In the genomic region with DNA sequence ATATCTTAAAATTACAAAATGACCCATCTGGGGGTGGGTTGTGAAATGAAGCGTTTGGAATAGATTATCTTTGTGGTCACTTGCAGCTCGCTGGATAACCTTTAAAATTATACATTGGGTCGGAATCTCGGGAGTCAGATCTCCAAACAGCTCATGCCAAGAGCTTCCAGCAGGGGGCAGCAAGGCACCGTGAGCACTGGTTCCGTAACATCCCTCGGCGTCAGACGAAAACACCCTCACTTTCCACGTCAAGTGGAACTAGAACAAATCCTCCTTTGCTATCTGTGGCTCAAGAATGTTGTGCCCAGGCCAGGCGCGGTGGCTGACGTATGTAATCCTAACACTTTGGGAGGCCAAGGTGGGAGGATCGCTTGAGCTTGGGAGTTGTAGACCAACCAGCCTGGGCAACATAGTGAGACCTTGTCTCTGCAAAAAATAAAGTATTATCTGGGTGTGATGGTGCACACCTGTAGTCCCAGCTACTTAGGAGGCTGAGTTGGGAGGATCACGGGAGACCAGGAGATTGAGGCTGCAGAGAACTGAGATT, we compare ENCODE assay signal across 8 cellular contexts. TPM values are rescaled to one million over a fixed set of nuclear protein-coding genes. Genes with fewer than 3 reads are reported as not detected.
DNase-seq lines count a peak whose midpoint lies in the region; ATAC-seq, FAIRE-seq and TF ChIP-seq lines count a peak whose summit lies in the region.

No MANE protein-coding gene starts in this region.

- H3K4me3 Mint-ChIP-seq in T-cell: peak overlapping the region; percentile 34 to 53 (median 49)
- H3K4me3 Mint-ChIP-seq in activated naive CD8-positive, alpha-beta T cell treated with anti-CD3 and anti-CD28 coated beads, Interleukin-2, amount 50 U/mL, for 24 hours: no peak overlapping the region

- H3K27ac ChIP-seq in heart left ventricle: peak overlapping the region in 9 of 12 donors; percentile 12 to 73 (median 51)
- peak overlapping the region; percentile 64 for H3K27ac ChIP-seq in vagina

- H3K36me3 ChIP-seq in heart left ventricle (peaks cover 2 to 43% (median 35%) of the 10 kb centered on the region in 9 donors), vagina (peaks cover 0 to 38% of the 10 kb centered on the region in 2 donors)

- no peaks in the 10 kb centered on the region for H3K9me3 Mint-ChIP-seq in T-cell
- H3K9me3 Mint-ChIP-seq in activated naive CD8-positive, alpha-beta T cell treated with anti-CD3 and anti-CD28 coated beads, Interleukin-2, amount 50 U/mL, for 24 hours: no peaks in the 10 kb centered on the region

- POLR2A ChIA-PET in T-cell (lab: Charles Lee): interaction anchor here in 1 of 2 donors (0.5 kb wide), 1 partner anchor 834 kb away, joined by 3 read pairs; a partner anchor contains a TSS

- WGBS in heart left ventricle, 4 donors: 8 to 14% (median 12%) methylated on average over 10 to 15 of the region's 15 CpGs

- FAIRE-seq in GM18507 (lab: Jason Lieb, UNC): peak; percentile 86

- ATAC-seq in T-cell (replicated peaks in 1 of 4): peak; percentile 75 to 85 (median 82)
- peak; percentile 35 for ATAC-seq in activated naive CD8-positive, alpha-beta T cell treated with anti-CD3 and anti-CD28 coated beads, Interleukin-2, amount 50 U/mL, for 24 hours
- peak; percentile 90 to 93 (median 92) for ATAC-seq in heart left ventricle

- peak; percentile 95 to 98 (median 97) for TF ChIP-seq CTCF in heart left ventricle (IDR thresholded peaks at IDR 0.05)
- peak; percentile 88 to 99 (median 93) for TF ChIP-seq CTCF in vagina (IDR thresholded peaks at IDR 0.05)

- H3K36me3 Mint-ChIP-seq in T-cell: no peaks in the 10 kb centered on the region
- H3K36me3 Mint-ChIP-seq in activated naive CD8-positive, alpha-beta T cell treated with anti-CD3 and anti-CD28 coated beads, Interleukin-2, amount 50 U/mL, for 24 hours (ENCODE audit: low read depth): no peaks in the 10 kb centered on the region

- H3K27me3 Mint-ChIP-seq in T-cell: peaks cover 0 to 2% of the 10 kb centered on the region in 2 donors
- peaks cover 3% of the 10 kb centered on the region for H3K27me3 Mint-ChIP-seq in activated naive CD8-positive, alpha-beta T cell treated with anti-CD3 and anti-CD28 coated beads, Interleukin-2, amount 50 U/mL, for 24 hours

- H3K4me1 Mint-ChIP-seq in T-cell: peaks cover 4 to 7% (median 6%) of the 10 kb centered on the region in 3 donors
- peaks cover 13% of the 10 kb centered on the region for H3K4me1 Mint-ChIP-seq in activated naive CD8-positive, alpha-beta T cell treated with anti-CD3 and anti-CD28 coated beads, Interleukin-2, amount 50 U/mL, for 24 hours

- H3K4me3 ChIP-seq in heart left ventricle (peak overlapping the region in 1 of 12 donors; percentile 18), vagina (no peak overlapping the region)

- TF ChIP-seq POLR2A in heart left ventricle (IDR thresholded peaks at IDR 0.05) (peak in 1 of 2 donors; percentile 24), vagina (IDR thresholded peaks at IDR 0.05) (no peak)

- H3K4me1 ChIP-seq in heart left ventricle (peaks cover 0 to 18% (median 9%) of the 10 kb centered on the region in 12 donors), vagina (peaks cover 20% of the 10 kb centered on the region)

- H3K9me3 ChIP-seq in heart left ventricle (no peaks in the 10 kb centered on the region), vagina (no peaks in the 10 kb centered on the region)

- DNase-seq in A172 (ENCODE audit: low spot score) (peak; percentile 78), GM18507 (ENCODE audit: extremely low spot score, insufficient read length, low read depth) (peak; percentile 63), NCI-H128 (lab: John Stamatoyannopoulos, UW; ENCODE audit: unreplicated experiment) (peak; percentile 68), T-cell (peak; percentile 38 to 78 (median 68)), heart left ventricle (peak; percentile 84 to 92 (median 87)), putamen (ENCODE audit: low spot score) (peak; percentile 75), vagina (ENCODE audit: extremely low spot score in 2 of 2) (no peak)
- peak; percentile 85 for DNase-seq in activated naive CD8-positive, alpha-beta T cell treated with anti-CD3 and anti-CD28 coated beads, Interleukin-2, amount 50 U/mL, for 24 hours

- no peak overlapping the region for H3K27ac Mint-ChIP-seq in T-cell
- peak overlapping the region; percentile 59 for H3K27ac Mint-ChIP-seq in activated naive CD8-positive, alpha-beta T cell treated with anti-CD3 and anti-CD28 coated beads, Interleukin-2, amount 50 U/mL, for 24 hours

- no peaks in the 10 kb centered on the region for H3K27me3 ChIP-seq in heart left ventricle
- H3K27me3 ChIP-seq in vagina: no peaks in the 10 kb centered on the region

- intact Hi-C loops in heart left ventricle (cut with DNase I) (loop anchor here (1.0 to 10.0 kb wide), 5 partner anchors 139 to 403 kb away; no protein-coding TSS in a partner anchor), vagina (cut with DNase I) (loop anchor here (5.0 kb wide), 1 partner anchor 141 kb away; no protein-coding TSS in a partner anchor)

- CTCF ChIA-PET in T-cell (lab: Charles Lee): interaction anchor here (0.5 to 6.6 kb wide), 25 partner anchors 9 to 1944 kb away, joined by 3 to 89 read pairs (median 4); no protein-coding TSS in a partner anchor

RNA-seq across cellular contexts. Expression of a gene that starts 31.1 kb away (rescaled TPM):
- total RNA-seq in A172 (2014; rRNA removed; shearing (Covaris generic)): 55.5 and 84.5 TPM in 2 replicates
- total RNA-seq in T-cell: 10 to 100 TPM; 14.9 to 29.6 (median 21.1) TPM
- 10 to 100 TPM in 2 of 9 donors, 1 to 10 TPM in 7; 4.7 to 15.9 (median 7.1) TPM for total RNA-seq in heart left ventricle
- polyA plus RNA-seq in heart left ventricle: 1 to 10 TPM; 2.3 to 7.8 TPM
- 13.3 TPM for total RNA-seq in vagina

Comparison
In these comparisons a context has a peak if more than half of its experiments do, and no peak if none do; other contexts are left out.
1. DNase-seq: peak in A172 (single experiment), GM18507 (single experiment), NCI-H128 (single experiment), T-cell (34 of 34), activated naive CD8-positive, alpha-beta T cell treated with anti-CD3 and anti-CD28 coated beads, Interleukin-2, amount 50 U/mL, for 24 hours (single experiment), heart left ventricle (5 of 5) and putamen (single experiment); none in vagina (0 of 2).
2. ATAC-seq: peak in every context shown above with its lines; median percentile 92 in heart left ventricle; 82 in T-cell; 35 in activated naive CD8-positive, alpha-beta T cell treated with anti-CD3 and anti-CD28 coated beads, Interleukin-2, amount 50 U/mL, for 24 hours.